In genomic region chr11:72807021-72807693, GRCh38 we compare ENCODE assay signal across 11 cellular contexts. TPM values are rescaled to one million over a fixed set of nuclear protein-coding genes. Genes with fewer than 3 reads are reported as not detected.
DNase-seq lines count a peak whose midpoint lies in the region; ATAC-seq and TF ChIP-seq lines count a peak whose summit lies in the region.
"Had no signal": no experiment of that assay in that cellular context is flagged by ENCODE, and none has a peak within 500 bp of the region (broad histone marks: within the 10 kb centered on the region; RNA-seq: fewer than 3 reads in every experiment).

No MANE protein-coding gene starts in this region.

- peaks cover 6% of the 10 kb centered on the region; the same call in 1 of the 2 replicates for H3K36me3 ChIP-seq in ACC112 (ENCODE audit: insufficient read depth, low read length)
- no peaks in the 10 kb centered on the region for H3K36me3 ChIP-seq in mucosa of descending colon (ENCODE audit: low read depth)
- H3K36me3 ChIP-seq: BE2C had no signal

- no peak overlapping the region for H3K4me3 ChIP-seq in ACC112 (ENCODE audit: low read depth, low read length)
- H3K4me3 ChIP-seq in dorsolateral prefrontal cortex, result no peak overlapping the region
- no peak overlapping the region for H3K4me3 ChIP-seq in mucosa of descending colon

- H2AFZ ChIP-seq in ACC112 (ENCODE audit: low read length, unreplicated experiment), result no peak overlapping the region

- no peak for TF ChIP-seq CTCF in dorsolateral prefrontal cortex (IDR thresholded peaks at IDR 0.05 in 54 of 56, conservative IDR thresholded peaks at IDR 0.05 in 2 of 56; ENCODE audit: low read depth in 1 of 56, partially characterized antibody in 56 of 56)
- no peak for TF ChIP-seq CTCF in mucosa of descending colon (IDR thresholded peaks at IDR 0.05)

- H3K27me3 ChIP-seq in ACC112 (ENCODE audit: insufficient read depth, low read length), result no peaks in the 10 kb centered on the region
- H3K27me3 ChIP-seq in dorsolateral prefrontal cortex, result no peaks in the 10 kb centered on the region
- H3K27me3 ChIP-seq: BE2C had no signal

- no peaks in the 10 kb centered on the region for H3K9me3 ChIP-seq in mucosa of descending colon
- H3K9me3 ChIP-seq: BE2C had no signal

- peaks cover 3% of the 10 kb centered on the region for H3K4me1 ChIP-seq in ACC112 (ENCODE audit: control insufficient read depth, insufficient read depth, low read length, unreplicated experiment)
- H3K4me1 ChIP-seq in mucosa of descending colon (ENCODE audit: low read depth), result no peaks in the 10 kb centered on the region
- H3K4me1 ChIP-seq: BE2C had no signal

- peak overlapping the region; percentile 17; the same call in 1 of the 2 replicates for H3K27ac ChIP-seq in ACC112 (ENCODE audit: low read depth, low read length)
- H3K27ac ChIP-seq in dorsolateral prefrontal cortex, result peak overlapping the region in 31 of 59 donors; percentile 0 to 71 (median 39)

- peaks cover 5% of the 10 kb centered on the region for H3K79me2 ChIP-seq in ACC112 (ENCODE audit: control insufficient read depth, insufficient read depth, low read length, unreplicated experiment)

- ATAC-seq in mucosa of descending colon, result peak; percentile 31
- no peak for ATAC-seq in GM21576 (IDR thresholded peaks at IDR 0.05; ENCODE audit: unreplicated experiment)

- intact Hi-C loops in dorsolateral prefrontal cortex (cut with DNase I), result no loop called here
- intact Hi-C loops in mucosa of descending colon (cut with DNase I, micrococcal nuclease), result no loop called here

- DNase-seq in MV-4-11 (lab: John Stamatoyannopoulos, UW) (peak; percentile 80), dorsolateral prefrontal cortex (no peak), mucosa of descending colon (peak in 1 of 3 donors; percentile 26), glomerular visceral epithelial cell (ENCODE audit: extremely low spot score) (no peak), HUDEP-2 (lab: John Stamatoyannopoulos, UW; ENCODE audit: unreplicated experiment in 76 of 76) (no peak), NCI-H2196 treated with DMSO at 0.1 percent for 48 hours (lab: John Stamatoyannopoulos, UW; ENCODE audit: unreplicated experiment) (no peak)
- DNase-seq: activated CD4-positive, alpha-beta memory T cell treated with anti-CD3 and anti-CD28 coated beads, Interleukin-2, amount 10 ng/mL, durations not matched to agents 7 days and 5 days; BE2C; NCI-H2171 treated with DMSO at 0.1 percent for 48 hours had no signal

RNA-seq across cellular contexts. Expression of gene ATG16L2, which starts 7.1 kb away (rescaled TPM):
- 10 to 100 TPM; 17.7 to 47.0 (median 30.9) TPM for total RNA-seq in dorsolateral prefrontal cortex
- 10 to 100 TPM; 37.7 to 64.3 (median 52.5) TPM for total RNA-seq in mucosa of descending colon

RNA-seq across cellular contexts. Expression of gene STARD10, which starts 13.3 kb away (rescaled TPM):
- 100 to 1,000 TPM in 2 of 120 experiments, 10 to 100 TPM in 118; 31.5 to 113 (median 51.1) TPM for total RNA-seq in dorsolateral prefrontal cortex
- total RNA-seq in mucosa of descending colon, result 100 to 1,000 TPM; 177 to 472 (median 306) TPM

RNA-seq across cellular contexts. Expression of gene ARAP1, which starts 54.9 kb away (rescaled TPM):
- 100 to 1,000 TPM in 8 of 120 experiments, 10 to 100 TPM in 112; 42.2 to 126 (median 68.6) TPM for total RNA-seq in dorsolateral prefrontal cortex
- 10 to 100 TPM; 69.3 to 84.8 (median 84.0) TPM for total RNA-seq in mucosa of descending colon
